ENCODE assay signal across 23 cellular contexts in genomic region chr2:202592580-202592979, GRCh38.
"Had no signal": no experiment of that assay in that cellular context is flagged by ENCODE, and none has a peak within 500 bp of the region (broad histone marks: within the 10 kb centered on the region; RNA-seq: fewer than 3 reads in every experiment).

No MANE protein-coding gene starts in this region.

- H3K9me3 ChIP-seq: esophagus squamous epithelium, gastrocnemius medialis, right atrium auricular region, spleen, vagina had no signal

- H3K27me3 Mint-ChIP-seq: activated B cell treated with CpG ODN at 0.5 μM for 24 hours; naive thymus-derived CD4-positive, alpha-beta T cell; type B pancreatic cell had no signal

- ATAC-seq: activated CD8-positive, alpha-beta memory T cell treated with anti-CD3 and anti-CD28 coated beads, Interleukin-2, amount 10 ng/mL, durations not matched to agents 7 days and 5 days; activated CD8-positive, alpha-beta T cell treated with anti-CD3 and anti-CD28 coated beads, Interleukin-2, amount 10 ng/mL, durations not matched to agents 7 days and 5 days; activated naive CD4-positive, alpha-beta T cell treated with anti-CD3 and anti-CD28 coated beads, Interleukin-2, amount 50 U/mL, for 72 hours; gastrocnemius medialis; left ventricle myocardium superior; naive thymus-derived CD4-positive, alpha-beta T cell had no signal

- H3K9ac ChIP-seq: neural progenitor cell had no signal

- H3K9me3 Mint-ChIP-seq: activated B cell treated with CpG ODN at 0.5 μM for 24 hours; activated naive CD4-positive, alpha-beta T cell treated with anti-CD3 and anti-CD28 coated beads, Interleukin-2, amount 50 U/mL, for 72 hours; activated T-helper 2 cell treated with anti-CD3 and anti-CD28 coated beads, Interferon-gamma antibody, Interleukin-2, Interleukin-4, amounts not matched to agents 10 μg/mL and 5 μg/mL and 100 μg/mL, durations not matched to agents 14 hours and 24 hours and 36 hours; naive thymus-derived CD4-positive, alpha-beta T cell; neural progenitor cell; stimulated activated naive CD8-positive, alpha-beta T cell treated with anti-CD3 and anti-CD28 coated beads, Interleukin-15, Interleukin-2, amounts not matched to agents 100 ng/mL and 50 ng/mL, for 24 hours; T-helper 2 cell treated with Interferon-gamma antibody and Interleukin-4, amounts not matched to agents 5 μg/mL and 100 μg/mL, for 36 hours; type B pancreatic cell had no signal

- H3K27ac Mint-ChIP-seq: activated B cell treated with CpG ODN at 0.5 μM for 24 hours; activated CD8-positive, alpha-beta memory T cell treated with anti-CD3 and anti-CD28 coated beads, Interleukin-2, amount 10 ng/mL, durations not matched to agents 7 days and 5 days; activated CD8-positive, alpha-beta T cell treated with anti-CD3 and anti-CD28 coated beads, Interleukin-2, amount 10 ng/mL, durations not matched to agents 7 days and 5 days; activated naive CD4-positive, alpha-beta T cell treated with anti-CD3 and anti-CD28 coated beads, Interleukin-2, amount 50 U/mL, for 72 hours; activated T-helper 2 cell treated with anti-CD3 and anti-CD28 coated beads, Interferon-gamma antibody, Interleukin-2, Interleukin-4, amounts not matched to agents 10 μg/mL and 5 μg/mL and 100 μg/mL, durations not matched to agents 14 hours and 24 hours and 36 hours; naive thymus-derived CD4-positive, alpha-beta T cell; neural progenitor cell; stimulated activated naive CD8-positive, alpha-beta T cell treated with anti-CD3 and anti-CD28 coated beads, Interleukin-15, Interleukin-2, amounts not matched to agents 100 ng/mL and 50 ng/mL, for 24 hours; T-helper 2 cell treated with Interferon-gamma antibody and Interleukin-4, amounts not matched to agents 5 μg/mL and 100 μg/mL, for 36 hours; type B pancreatic cell had no signal

- H3K4me3 Mint-ChIP-seq: activated B cell treated with CpG ODN at 0.5 μM for 24 hours; activated CD8-positive, alpha-beta memory T cell treated with anti-CD3 and anti-CD28 coated beads, Interleukin-2, amount 10 ng/mL, durations not matched to agents 7 days and 5 days; activated CD8-positive, alpha-beta T cell treated with anti-CD3 and anti-CD28 coated beads, Interleukin-2, amount 10 ng/mL, durations not matched to agents 7 days and 5 days; naive thymus-derived CD4-positive, alpha-beta T cell; neural progenitor cell; stimulated activated naive CD8-positive, alpha-beta T cell treated with anti-CD3 and anti-CD28 coated beads, Interleukin-15, Interleukin-2, amounts not matched to agents 100 ng/mL and 50 ng/mL, for 24 hours; T-helper 2 cell treated with Interferon-gamma antibody and Interleukin-4, amounts not matched to agents 5 μg/mL and 100 μg/mL, for 36 hours; type B pancreatic cell had no signal

- H3K4me2 ChIP-seq: neural progenitor cell had no signal

- H3K4me3 ChIP-seq: esophagus squamous epithelium, gastrocnemius medialis, neural progenitor cell, right atrium auricular region, spleen, vagina had no signal

- H3K36me3 ChIP-seq: brain microvascular endothelial cell, esophagus squamous epithelium, gastrocnemius medialis, neural progenitor cell, right atrium auricular region, spleen, vagina had no signal

- H3K27me3 ChIP-seq: brain microvascular endothelial cell, esophagus squamous epithelium, gastrocnemius medialis, neural progenitor cell, right atrium auricular region, spleen, vagina had no signal

- DNase-seq: activated B cell treated with CpG ODN at 0.5 μM for 24 hours; activated CD8-positive, alpha-beta memory T cell treated with anti-CD3 and anti-CD28 coated beads, Interleukin-2, amount 10 ng/mL, durations not matched to agents 7 days and 5 days; activated CD8-positive, alpha-beta T cell treated with anti-CD3 and anti-CD28 coated beads, Interleukin-2, amount 10 ng/mL, durations not matched to agents 7 days and 5 days; activated T-cell treated with anti-CD3 and anti-CD28 coated beads, Interleukin-2, amount 50 U/mL, for 48 hours; anterior cingulate cortex; brain microvascular endothelial cell; caudate nucleus; esophagus squamous epithelium; gastrocnemius medialis; glutamatergic neuron; left ventricle myocardium superior; naive thymus-derived CD4-positive, alpha-beta T cell; spleen; T-helper 1 cell had no signal

- H3K36me3 Mint-ChIP-seq: activated CD8-positive, alpha-beta memory T cell treated with anti-CD3 and anti-CD28 coated beads, Interleukin-2, amount 10 ng/mL, durations not matched to agents 7 days and 5 days; activated naive CD4-positive, alpha-beta T cell treated with anti-CD3 and anti-CD28 coated beads, Interleukin-2, amount 50 U/mL, for 72 hours; naive thymus-derived CD4-positive, alpha-beta T cell; neural progenitor cell; type B pancreatic cell had no signal

- H3K27ac ChIP-seq: brain microvascular endothelial cell, epithelial cell of prostate, esophagus squamous epithelium, gastrocnemius medialis, neural progenitor cell, right atrium auricular region, spleen, vagina had no signal

- H2AFZ ChIP-seq: neural progenitor cell had no signal
